ENCODE assay signal across 8 cellular contexts in genomic region chr12:53618340-53618739, GRCh38. TPM values are rescaled to one million over a fixed set of nuclear protein-coding genes. Genes with fewer than 3 reads are reported as not detected.
A peak's percentile ranks its signal among the peaks of the same experiment; 100 is the strongest.
DNase-seq lines count a peak whose midpoint lies in the region; ATAC-seq and TF ChIP-seq lines count a peak whose summit lies in the region.

No MANE protein-coding gene starts in this region.

- peak overlapping the region; percentile 48 for H3K27ac ChIP-seq in ACC112 (ENCODE audit: low read depth, low read length)

- no peak for DNase-seq in Jurkat, Clone E6-1 (ENCODE audit: low read depth, low spot score)
- no peak for DNase-seq in activated T-helper 2 cell treated with anti-CD3 and anti-CD28 coated beads, Interferon-gamma antibody, Interleukin-2, Interleukin-4, amounts not matched to agents 10 μg/mL and 5 μg/mL and 100 μg/mL, durations not matched to agents 14 hours and 24 hours and 36 hours (ENCODE audit: low spot score)
- DNase-seq in mesothelial cell of epicardium (ENCODE audit: low spot score in 2 of 2, unreplicated experiment in 2 of 2) (no peak), NCI-H748 treated with DMSO at 0.1 percent for 48 hours (lab: John Stamatoyannopoulos, UW) (no peak), NCI-H345 (lab: John Stamatoyannopoulos, UW) (no peak), activated gamma-delta T cell (lab: John Stamatoyannopoulos, UW) (no peak)

- H3K36me3 ChIP-seq in ACC112 (ENCODE audit: insufficient read depth, low read length), result no peaks in the 10 kb centered on the region

- no peaks in the 10 kb centered on the region for H3K9me3 Mint-ChIP-seq in activated T-helper 2 cell treated with anti-CD3 and anti-CD28 coated beads, Interferon-gamma antibody, Interleukin-2, Interleukin-4, amounts not matched to agents 10 μg/mL and 5 μg/mL and 100 μg/mL, durations not matched to agents 14 hours and 24 hours and 36 hours
- H3K9me3 Mint-ChIP-seq in mesothelial cell of epicardium, result no peaks in the 10 kb centered on the region

- ATAC-seq in HG03342 (IDR thresholded peaks at IDR 0.05; ENCODE audit: unreplicated experiment), result no peak

- H3K27ac Mint-ChIP-seq in activated T-helper 2 cell treated with anti-CD3 and anti-CD28 coated beads, Interferon-gamma antibody, Interleukin-2, Interleukin-4, amounts not matched to agents 10 μg/mL and 5 μg/mL and 100 μg/mL, durations not matched to agents 14 hours and 24 hours and 36 hours, result peak overlapping the region; percentile 82
- peak overlapping the region; percentile 11 for H3K27ac Mint-ChIP-seq in mesothelial cell of epicardium

- peak overlapping the region; percentile 45 for H2AFZ ChIP-seq in ACC112 (ENCODE audit: low read length, unreplicated experiment)

- H3K4me1 ChIP-seq in ACC112 (ENCODE audit: control insufficient read depth, insufficient read depth, low read length, unreplicated experiment), result peaks cover 10% of the 10 kb centered on the region

- H3K4me3 Mint-ChIP-seq in activated T-helper 2 cell treated with anti-CD3 and anti-CD28 coated beads, Interferon-gamma antibody, Interleukin-2, Interleukin-4, amounts not matched to agents 10 μg/mL and 5 μg/mL and 100 μg/mL, durations not matched to agents 14 hours and 24 hours and 36 hours (ENCODE audit: low read depth), result peak overlapping the region; percentile 72
- H3K4me3 Mint-ChIP-seq in mesothelial cell of epicardium, result no peak overlapping the region

- peak overlapping the region; percentile 80 for H3K4me3 ChIP-seq in ACC112 (ENCODE audit: low read depth, low read length)
- H3K4me3 ChIP-seq in Jurkat, Clone E6-1 (ENCODE audit: low read length), result peak overlapping the region; percentile 31

- no peak for TF ChIP-seq CTCF in mesothelial cell of epicardium (IDR thresholded peaks at IDR 0.05; ENCODE audit: unreplicated experiment)

- H3K79me2 ChIP-seq in ACC112 (ENCODE audit: control insufficient read depth, insufficient read depth, low read length, unreplicated experiment), result peaks cover 76% of the 10 kb centered on the region

- intact Hi-C loops in activated T-helper 2 cell treated with anti-CD3 and anti-CD28 coated beads, Interferon-gamma antibody, Interleukin-2, Interleukin-4, amounts not matched to agents 10 μg/mL and 5 μg/mL and 100 μg/mL, durations not matched to agents 14 hours and 24 hours and 36 hours (cut with micrococcal nuclease), result no loop called here

- no peaks in the 10 kb centered on the region for H3K27me3 ChIP-seq in ACC112 (ENCODE audit: insufficient read depth, low read length)

- H3K36me3 Mint-ChIP-seq in activated T-helper 2 cell treated with anti-CD3 and anti-CD28 coated beads, Interferon-gamma antibody, Interleukin-2, Interleukin-4, amounts not matched to agents 10 μg/mL and 5 μg/mL and 100 μg/mL, durations not matched to agents 14 hours and 24 hours and 36 hours (ENCODE audit: low read depth), result peaks cover 17% of the 10 kb centered on the region
- H3K36me3 Mint-ChIP-seq in mesothelial cell of epicardium, result peaks cover 2% of the 10 kb centered on the region

- H3K4me1 Mint-ChIP-seq in activated T-helper 2 cell treated with anti-CD3 and anti-CD28 coated beads, Interferon-gamma antibody, Interleukin-2, Interleukin-4, amounts not matched to agents 10 μg/mL and 5 μg/mL and 100 μg/mL, durations not matched to agents 14 hours and 24 hours and 36 hours (ENCODE audit: low read depth), result peaks cover 29% of the 10 kb centered on the region
- H3K4me1 Mint-ChIP-seq in mesothelial cell of epicardium, result peaks cover 29% of the 10 kb centered on the region

- H3K27me3 Mint-ChIP-seq in activated T-helper 2 cell treated with anti-CD3 and anti-CD28 coated beads, Interferon-gamma antibody, Interleukin-2, Interleukin-4, amounts not matched to agents 10 μg/mL and 5 μg/mL and 100 μg/mL, durations not matched to agents 14 hours and 24 hours and 36 hours (ENCODE audit: low read depth), result no peaks in the 10 kb centered on the region
- H3K27me3 Mint-ChIP-seq in mesothelial cell of epicardium (ENCODE audit: low read depth), result no peaks in the 10 kb centered on the region

RNA-seq across cellular contexts. Expression of gene ATF7, which starts 7.8 kb away (rescaled TPM):
- polyA plus RNA-seq in Jurkat, Clone E6-1 (2012; ENCODE audit: insufficient read depth, insufficient read length), result 19.9 TPM
- 28.0 and 32.0 TPM in 2 replicates for total RNA-seq in activated T-helper 2 cell treated with anti-CD3 and anti-CD28 coated beads, Interferon-gamma antibody, Interleukin-2, Interleukin-4, amounts not matched to agents 10 μg/mL and 5 μg/mL and 100 μg/mL, durations not matched to agents 14 hours and 24 hours and 36 hours
- 35.4 to 38.6 TPM (median 36.3 TPM) in 3 replicates for total RNA-seq in mesothelial cell of epicardium

RNA-seq across cellular contexts. Expression of gene ATP5MC2, which starts 57.5 kb away (rescaled TPM):
- 757 TPM for polyA plus RNA-seq in Jurkat, Clone E6-1 (2012; ENCODE audit: insufficient read depth, insufficient read length)
- total RNA-seq in activated T-helper 2 cell treated with anti-CD3 and anti-CD28 coated beads, Interferon-gamma antibody, Interleukin-2, Interleukin-4, amounts not matched to agents 10 μg/mL and 5 μg/mL and 100 μg/mL, durations not matched to agents 14 hours and 24 hours and 36 hours, result 433 and 438 TPM in 2 replicates
- 356 to 359 TPM (median 356 TPM) in 3 replicates for total RNA-seq in mesothelial cell of epicardium
